ENCODE assay signal across 1 cellular context in the genomic region with DNA sequence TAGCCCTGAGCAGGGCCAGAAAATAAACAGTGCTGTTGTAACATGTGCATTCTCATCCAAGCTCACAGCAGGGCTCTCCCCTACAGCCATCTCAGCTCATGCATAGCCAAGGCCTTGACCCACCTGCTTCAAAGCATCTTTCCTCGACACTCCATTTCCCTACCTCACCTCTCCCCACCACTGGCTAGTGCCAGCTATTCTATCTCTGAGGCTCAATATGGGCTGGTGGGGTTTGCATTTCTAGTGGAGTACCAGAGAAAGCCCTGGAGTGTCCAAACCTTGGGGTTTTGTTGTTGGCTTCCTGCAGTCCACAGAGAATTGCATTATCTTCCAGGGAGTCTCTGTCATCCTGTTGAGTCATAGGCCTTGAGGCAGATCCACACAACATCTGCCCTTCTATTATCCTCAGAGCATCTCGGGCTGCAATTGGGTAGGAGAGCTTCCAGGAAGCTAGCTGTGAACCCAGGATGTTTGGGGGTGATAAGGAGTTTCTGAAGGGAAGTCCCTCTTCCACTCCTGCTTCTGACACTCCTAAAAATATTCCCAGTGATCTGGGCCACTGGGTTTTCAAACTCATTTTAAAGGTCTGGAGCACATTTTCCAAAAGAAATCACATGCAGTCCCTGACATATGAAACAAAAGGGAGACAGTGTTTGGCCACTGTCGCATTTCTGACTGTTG.
TF ChIP-seq lines count a peak whose summit lies in the region.

No MANE protein-coding gene starts in this region.

TF ChIP-seq in K562, 482 proteins besides CTCF, POLR2A, EP300 and RAD21 (continued from another document and continues in another):
- TF ChIP-seq, protein P1, sequence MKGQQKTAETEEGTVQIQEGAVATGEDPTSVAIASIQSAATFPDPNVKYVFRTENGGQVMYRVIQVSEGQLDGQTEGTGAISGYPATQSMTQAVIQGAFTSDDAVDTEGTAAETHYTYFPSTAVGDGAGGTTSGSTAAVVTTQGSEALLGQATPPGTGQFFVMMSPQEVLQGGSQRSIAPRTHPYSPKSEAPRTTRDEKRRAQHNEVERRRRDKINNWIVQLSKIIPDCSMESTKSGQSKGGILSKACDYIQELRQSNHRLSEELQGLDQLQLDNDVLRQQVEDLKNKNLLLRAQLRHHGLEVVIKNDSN (CRISPR knock-in tag; IDR thresholded peaks at IDR 0.05): no peak
- TF ChIP-seq CCNT2 (IDR thresholded peaks at IDR 0.05; ENCODE audit: borderline replicate concordance, extremely low read depth, insufficient read length, low read depth, low read length) (no peak), PRMT5 (CRISPR knock-in tag; IDR thresholded peaks at IDR 0.05) (no peak), OTX1 (CRISPR knock-in tag; IDR thresholded peaks at IDR 0.05) (no peak), THAP12 (CRISPR knock-in tag; IDR thresholded peaks at IDR 0.05) (no peak), KLF1 (tag; IDR thresholded peaks at IDR 0.05) (no peak), NCOA4 (IDR thresholded peaks at IDR 0.05; ENCODE audit: partially characterized antibody) (no peak), E2F3 (CRISPR knock-in tag; IDR thresholded peaks at IDR 0.05) (no peak), PHF8 (IDR thresholded peaks at IDR 0.05; ENCODE audit: borderline replicate concordance, low read length) (no peak), ARID1B (IDR thresholded peaks at IDR 0.05) (peak; percentile 86), PHB2 (IDR thresholded peaks at IDR 0.05; ENCODE audit: low read depth) (no peak), SMC3 (conservative IDR thresholded peaks at IDR 0.05; ENCODE audit: insufficient read depth, low read depth, low read length) (no peak), EZH2 (IDR thresholded peaks at IDR 0.05; ENCODE audit: borderline replicate concordance, low read depth, low read length) (no peak), CXXC5 (CRISPR knock-in tag; IDR thresholded peaks at IDR 0.05) (peak; percentile 36), DIDO1 (tag; IDR thresholded peaks at IDR 0.05; ENCODE audit: low read depth) (no peak), SREBF2 (CRISPR knock-in tag; IDR thresholded peaks at IDR 0.05) (no peak), DNMT1 (IDR thresholded peaks at IDR 0.05) (no peak), ZNF592 (IDR thresholded peaks at IDR 0.05) (no peak), RFX5 (IDR thresholded peaks at IDR 0.05; ENCODE audit: low read depth, low read length) (no peak), KAT2B (IDR thresholded peaks at IDR 0.05; ENCODE audit: low read depth, low read length) (no peak), TEAD4 (IDR thresholded peaks at IDR 0.05; ENCODE audit: low read length) (peak; percentile 71), TEAD4 (CRISPR knock-in tag; IDR thresholded peaks at IDR 0.05; ENCODE audit: borderline replicate concordance) (no peak), CREB5 (CRISPR knock-in tag; IDR thresholded peaks at IDR 0.05) (no peak), TBL1XR1 (IDR thresholded peaks at IDR 0.05; ENCODE audit: low read length in 2 of 2) (0 out of 4 replicates have a peak, but pooled peaks of 1 of the 2 experiments have one; percentile 43), SMAD2 (IDR thresholded peaks at IDR 0.05; ENCODE audit: low read depth, low read length) (no peak), MTA3 (IDR thresholded peaks at IDR 0.05; ENCODE audit: borderline replicate concordance) (no peak), ETV6 (IDR thresholded peaks at IDR 0.05; ENCODE audit: borderline replicate concordance in 1 of 2, low read depth in 2 of 2, low read length in 1 of 2) (0 out of 4 replicates have a peak, but pooled peaks of 1 of the 2 experiments have one; percentile 24), ETV6 (CRISPR knock-in tag; IDR thresholded peaks at IDR 0.05; ENCODE audit: borderline replicate concordance) (no peak), ARHGAP35 (IDR thresholded peaks at IDR 0.05; ENCODE audit: partially characterized antibody) (no peak), MXI1 (IDR thresholded peaks at IDR 0.05; ENCODE audit: low read depth, low read length) (no peak), TGIF2 (CRISPR knock-in tag; IDR thresholded peaks at IDR 0.05) (no peak), NR0B1 (IDR thresholded peaks at IDR 0.05; ENCODE audit: partially characterized antibody) (no peak), ZNF644 (tag; IDR thresholded peaks at IDR 0.05; ENCODE audit: low read depth) (peak; percentile 72), NFXL1 (CRISPR knock-in tag; IDR thresholded peaks at IDR 0.05) (0 out of 2 replicates have a peak, but pooled peaks have one; percentile 16), NFE2L1 (tag; IDR thresholded peaks at IDR 0.05; ENCODE audit: borderline replicate concordance, low read depth) (no peak), TSC22D4 (tag; IDR thresholded peaks at IDR 0.05) (no peak), ZNF354B (CRISPR knock-in tag; IDR thresholded peaks at IDR 0.05) (no peak), ESRRB (CRISPR knock-in tag; IDR thresholded peaks at IDR 0.05; ENCODE audit: borderline replicate concordance) (no peak), SETDB1 (IDR thresholded peaks at IDR 0.05; ENCODE audit: low read length) (no peak), FOXM1 (IDR thresholded peaks at IDR 0.05; ENCODE audit: low read depth) (no peak), FOXM1 (CRISPR knock-in tag; IDR thresholded peaks at IDR 0.05; ENCODE audit: low read depth) (no peak), BRF1 (IDR thresholded peaks at IDR 0.05; ENCODE audit: borderline replicate concordance, extremely low read depth, insufficient read length) (no peak), ASH1L (IDR thresholded peaks at IDR 0.05; ENCODE audit: borderline replicate concordance, low read depth, partially characterized antibody) (no peak), ELK1 (CRISPR knock-in tag; IDR thresholded peaks at IDR 0.05) (no peak), CREB3 (tag; conservative IDR thresholded peaks at IDR 0.05; ENCODE audit: low read depth) (0 out of 2 replicates have a peak, but pooled peaks have one; percentile 17), RHOXF2B (CRISPR knock-in tag; conservative IDR thresholded peaks at IDR 0.05) (no peak), MYNN (IDR thresholded peaks at IDR 0.05) (no peak), MYNN (CRISPR knock-in tag; IDR thresholded peaks at IDR 0.05) (no peak)
- TF ChIP-seq, protein P2, sequence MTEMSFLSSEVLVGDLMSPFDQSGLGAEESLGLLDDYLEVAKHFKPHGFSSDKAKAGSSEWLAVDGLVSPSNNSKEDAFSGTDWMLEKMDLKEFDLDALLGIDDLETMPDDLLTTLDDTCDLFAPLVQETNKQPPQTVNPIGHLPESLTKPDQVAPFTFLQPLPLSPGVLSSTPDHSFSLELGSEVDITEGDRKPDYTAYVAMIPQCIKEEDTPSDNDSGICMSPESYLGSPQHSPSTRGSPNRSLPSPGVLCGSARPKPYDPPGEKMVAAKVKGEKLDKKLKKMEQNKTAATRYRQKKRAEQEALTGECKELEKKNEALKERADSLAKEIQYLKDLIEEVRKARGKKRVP (CRISPR knock-in tag; IDR thresholded peaks at IDR 0.05): peak; percentile 65; the same call in 1 of the 2 replicates
- TF ChIP-seq, protein P3, sequence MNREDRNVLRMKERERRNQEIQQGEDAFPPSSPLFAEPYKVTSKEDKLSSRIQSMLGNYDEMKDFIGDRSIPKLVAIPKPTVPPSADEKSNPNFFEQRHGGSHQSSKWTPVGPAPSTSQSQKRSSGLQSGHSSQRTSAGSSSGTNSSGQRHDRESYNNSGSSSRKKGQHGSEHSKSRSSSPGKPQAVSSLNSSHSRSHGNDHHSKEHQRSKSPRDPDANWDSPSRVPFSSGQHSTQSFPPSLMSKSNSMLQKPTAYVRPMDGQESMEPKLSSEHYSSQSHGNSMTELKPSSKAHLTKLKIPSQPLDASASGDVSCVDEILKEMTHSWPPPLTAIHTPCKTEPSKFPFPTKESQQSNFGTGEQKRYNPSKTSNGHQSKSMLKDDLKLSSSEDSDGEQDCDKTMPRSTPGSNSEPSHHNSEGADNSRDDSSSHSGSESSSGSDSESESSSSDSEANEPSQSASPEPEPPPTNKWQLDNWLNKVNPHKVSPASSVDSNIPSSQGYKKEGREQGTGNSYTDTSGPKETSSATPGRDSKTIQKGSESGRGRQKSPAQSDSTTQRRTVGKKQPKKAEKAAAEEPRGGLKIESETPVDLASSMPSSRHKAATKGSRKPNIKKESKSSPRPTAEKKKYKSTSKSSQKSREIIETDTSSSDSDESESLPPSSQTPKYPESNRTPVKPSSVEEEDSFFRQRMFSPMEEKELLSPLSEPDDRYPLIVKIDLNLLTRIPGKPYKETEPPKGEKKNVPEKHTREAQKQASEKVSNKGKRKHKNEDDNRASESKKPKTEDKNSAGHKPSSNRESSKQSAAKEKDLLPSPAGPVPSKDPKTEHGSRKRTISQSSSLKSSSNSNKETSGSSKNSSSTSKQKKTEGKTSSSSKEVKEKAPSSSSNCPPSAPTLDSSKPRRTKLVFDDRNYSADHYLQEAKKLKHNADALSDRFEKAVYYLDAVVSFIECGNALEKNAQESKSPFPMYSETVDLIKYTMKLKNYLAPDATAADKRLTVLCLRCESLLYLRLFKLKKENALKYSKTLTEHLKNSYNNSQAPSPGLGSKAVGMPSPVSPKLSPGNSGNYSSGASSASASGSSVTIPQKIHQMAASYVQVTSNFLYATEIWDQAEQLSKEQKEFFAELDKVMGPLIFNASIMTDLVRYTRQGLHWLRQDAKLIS (CRISPR knock-in tag; IDR thresholded peaks at IDR 0.05): no peak
